In genomic region chr3:69084668-69085542, GRCh38 we compare ENCODE assay signal across 1 cellular context.
A peak's percentile ranks its signal among the peaks of the same experiment; 100 is the strongest.
TF ChIP-seq lines count a peak whose summit lies in the region.

TSS of gene ARL6IP5 (plus strand) at chr3:69084937. CDS start at chr3:69085048, 111 bp downstream.

TF ChIP-seq in GM12878, 131 proteins besides CTCF, POLR2A, EP300 and RAD21 (continued from another document and continues in another):
- TF ChIP-seq ZBTB40 (IDR thresholded peaks at IDR 0.05; ENCODE audit: borderline replicate concordance) (no peak), JUND (IDR thresholded peaks at IDR 0.05; ENCODE audit: low read depth, low read length) (no peak), PRDM15 (CRISPR knock-in tag; IDR thresholded peaks at IDR 0.05) (no peak), RUNX3 (IDR thresholded peaks at IDR 0.05; ENCODE audit: low read length) (peak; percentile 92), GATAD2B (conservative IDR thresholded peaks at IDR 0.05; ENCODE audit: low read depth) (peak; percentile 71; the same call in 1 of the 2 replicates), BRCA1 (IDR thresholded peaks at IDR 0.05; ENCODE audit: low read depth, low read length) (no peak), ZZZ3 (IDR thresholded peaks at IDR 0.05; ENCODE audit: control insufficient read depth, insufficient read length, low read depth) (no peak), ATF7 (IDR thresholded peaks at IDR 0.05; ENCODE audit: low read depth) (peak; percentile 66; the same call in 1 of the 2 replicates), MLLT1 (IDR thresholded peaks at IDR 0.05) (peak; percentile 88), YBX1 (IDR thresholded peaks at IDR 0.05) (no peak), MXI1 (IDR thresholded peaks at IDR 0.05; ENCODE audit: low read depth, low read length) (peak; percentile 73; the same call in 1 of the 2 replicates), CEBPB (IDR thresholded peaks at IDR 0.05; ENCODE audit: borderline replicate concordance in 1 of 2, low read depth in 2 of 2, low read length in 2 of 2) (no peak; a peak in 1 of 4 replicates), ZNF622 (IDR thresholded peaks at IDR 0.05) (no peak), POLR2AphosphoS5 (IDR thresholded peaks at IDR 0.05; ENCODE audit: low read length) (0 out of 2 replicates have a peak, but pooled peaks have one; percentile 62), TCF7 (IDR thresholded peaks at IDR 0.05; ENCODE audit: borderline replicate concordance) (no peak), ZNF24 (IDR thresholded peaks at IDR 0.05) (no peak), ASH2L (IDR thresholded peaks at IDR 0.05; ENCODE audit: borderline replicate concordance, low read depth) (0 out of 2 replicates have a peak, but pooled peaks have one; percentile 6), MEF2A (IDR thresholded peaks at IDR 0.05; ENCODE audit: insufficient read depth, low read depth, low read length) (peak; percentile 49; the same call in 1 of the 2 replicates), RELA (IDR thresholded peaks at IDR 0.05; ENCODE audit: borderline replicate concordance, partially characterized antibody) (peak; percentile 83), EED (IDR thresholded peaks at IDR 0.05; ENCODE audit: low read depth) (peak; percentile 91), SREBF2 (IDR thresholded peaks at IDR 0.05; ENCODE audit: low read length) (no peak), SUZ12 (IDR thresholded peaks at IDR 0.05; ENCODE audit: unreplicated experiment) (no peak), NKRF (conservative IDR thresholded peaks at IDR 0.05) (peak; percentile 71; the same call in 1 of the 2 replicates), IKZF1 (conservative IDR thresholded peaks at IDR 0.05) (peak; percentile 96), ZNF274 (IDR thresholded peaks at IDR 0.05; ENCODE audit: insufficient read depth, insufficient read length) (no peak), EZH2 (IDR thresholded peaks at IDR 0.05; ENCODE audit: borderline replicate concordance, control insufficient read depth, low read depth, low read length) (no peak), POU2F2 (IDR thresholded peaks at IDR 0.05; ENCODE audit: borderline replicate concordance, low read depth, low read length) (peak; percentile 57; the same call in 1 of the 3 replicates), HDGF (IDR thresholded peaks at IDR 0.05) (no peak), PBX3 (IDR thresholded peaks at IDR 0.05; ENCODE audit: insufficient replicate concordance, low read depth, low read length) (peak; percentile 70), RELB (IDR thresholded peaks at IDR 0.05; ENCODE audit: low read depth) (peak; percentile 97), SMAD5 (IDR thresholded peaks at IDR 0.05; ENCODE audit: low read depth) (peak; percentile 54; the same call in 1 of the 2 replicates), STAT3 (IDR thresholded peaks at IDR 0.05; ENCODE audit: low read depth, low read length) (no peak), SUPT20H (IDR thresholded peaks at IDR 0.05; ENCODE audit: borderline replicate concordance, control insufficient read depth, low read depth, low read length) (no peak), MYC (IDR thresholded peaks at IDR 0.05; ENCODE audit: insufficient read depth, insufficient read length, insufficient replicate concordance, low read length, severe bottlenecking) (no peak), SIX5 (IDR thresholded peaks at IDR 0.05; ENCODE audit: low read depth, low read length, severe bottlenecking) (no peak), CBX5 (IDR thresholded peaks at IDR 0.05; ENCODE audit: low read depth) (peak; percentile 77; the same call in 1 of the 2 replicates), BACH1 (IDR thresholded peaks at IDR 0.05; ENCODE audit: borderline replicate concordance) (no peak), HDAC2 (IDR thresholded peaks at IDR 0.05) (no peak), SMAD1 (IDR thresholded peaks at IDR 0.05; ENCODE audit: low read depth, partially characterized antibody) (no peak)
- TF ChIP-seq, protein P1, sequence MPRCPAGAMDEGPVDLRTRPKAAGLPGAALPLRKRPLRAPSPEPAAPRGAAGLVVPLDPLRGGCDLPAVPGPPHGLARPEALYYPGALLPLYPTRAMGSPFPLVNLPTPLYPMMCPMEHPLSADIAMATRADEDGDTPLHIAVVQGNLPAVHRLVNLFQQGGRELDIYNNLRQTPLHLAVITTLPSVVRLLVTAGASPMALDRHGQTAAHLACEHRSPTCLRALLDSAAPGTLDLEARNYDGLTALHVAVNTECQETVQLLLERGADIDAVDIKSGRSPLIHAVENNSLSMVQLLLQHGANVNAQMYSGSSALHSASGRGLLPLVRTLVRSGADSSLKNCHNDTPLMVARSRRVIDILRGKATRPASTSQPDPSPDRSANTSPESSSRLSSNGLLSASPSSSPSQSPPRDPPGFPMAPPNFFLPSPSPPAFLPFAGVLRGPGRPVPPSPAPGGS (IDR thresholded peaks at IDR 0.05; ENCODE audit: borderline replicate concordance, insufficient read depth, low read depth, low read length, poor library complexity, severe bottlenecking), result no peak
- TF ChIP-seq, protein P2, sequence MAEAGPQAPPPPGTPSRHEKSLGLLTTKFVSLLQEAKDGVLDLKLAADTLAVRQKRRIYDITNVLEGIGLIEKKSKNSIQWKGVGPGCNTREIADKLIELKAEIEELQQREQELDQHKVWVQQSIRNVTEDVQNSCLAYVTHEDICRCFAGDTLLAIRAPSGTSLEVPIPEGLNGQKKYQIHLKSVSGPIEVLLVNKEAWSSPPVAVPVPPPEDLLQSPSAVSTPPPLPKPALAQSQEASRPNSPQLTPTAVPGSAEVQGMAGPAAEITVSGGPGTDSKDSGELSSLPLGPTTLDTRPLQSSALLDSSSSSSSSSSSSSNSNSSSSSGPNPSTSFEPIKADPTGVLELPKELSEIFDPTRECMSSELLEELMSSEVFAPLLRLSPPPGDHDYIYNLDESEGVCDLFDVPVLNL (IDR thresholded peaks at IDR 0.05; ENCODE audit: low read depth, low read length), result no peak
- TF ChIP-seq, protein P3, sequence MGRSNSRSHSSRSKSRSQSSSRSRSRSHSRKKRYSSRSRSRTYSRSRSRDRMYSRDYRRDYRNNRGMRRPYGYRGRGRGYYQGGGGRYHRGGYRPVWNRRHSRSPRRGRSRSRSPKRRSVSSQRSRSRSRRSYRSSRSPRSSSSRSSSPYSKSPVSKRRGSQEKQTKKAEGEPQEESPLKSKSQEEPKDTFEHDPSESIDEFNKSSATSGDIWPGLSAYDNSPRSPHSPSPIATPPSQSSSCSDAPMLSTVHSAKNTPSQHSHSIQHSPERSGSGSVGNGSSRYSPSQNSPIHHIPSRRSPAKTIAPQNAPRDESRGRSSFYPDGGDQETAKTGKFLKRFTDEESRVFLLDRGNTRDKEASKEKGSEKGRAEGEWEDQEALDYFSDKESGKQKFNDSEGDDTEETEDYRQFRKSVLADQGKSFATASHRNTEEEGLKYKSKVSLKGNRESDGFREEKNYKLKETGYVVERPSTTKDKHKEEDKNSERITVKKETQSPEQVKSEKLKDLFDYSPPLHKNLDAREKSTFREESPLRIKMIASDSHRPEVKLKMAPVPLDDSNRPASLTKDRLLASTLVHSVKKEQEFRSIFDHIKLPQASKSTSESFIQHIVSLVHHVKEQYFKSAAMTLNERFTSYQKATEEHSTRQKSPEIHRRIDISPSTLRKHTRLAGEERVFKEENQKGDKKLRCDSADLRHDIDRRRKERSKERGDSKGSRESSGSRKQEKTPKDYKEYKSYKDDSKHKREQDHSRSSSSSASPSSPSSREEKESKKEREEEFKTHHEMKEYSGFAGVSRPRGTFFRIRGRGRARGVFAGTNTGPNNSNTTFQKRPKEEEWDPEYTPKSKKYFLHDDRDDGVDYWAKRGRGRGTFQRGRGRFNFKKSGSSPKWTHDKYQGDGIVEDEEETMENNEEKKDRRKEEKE (IDR thresholded peaks at IDR 0.05), result no peak
